ENCODE assay signal across 1 cellular context in genomic region chr1:1387098-1388077, GRCh38.
TF ChIP-seq lines count a peak whose summit lies in the region.

No MANE protein-coding gene starts in this region.

TF ChIP-seq in GM12878, 131 proteins besides CTCF, POLR2A, EP300 and RAD21:
- TF ChIP-seq POLR2AphosphoS2 (IDR thresholded peaks at IDR 0.05; ENCODE audit: low read depth, low read length) (no peak; the same call in 1 of the 2 replicates), NR2F1 (conservative IDR thresholded peaks at IDR 0.05) (peak; percentile 67), NR2C1 (IDR thresholded peaks at IDR 0.05) (peak; percentile 59), POLR2AphosphoS5 (IDR thresholded peaks at IDR 0.05; ENCODE audit: low read length) (peak; percentile 22; the same call in 1 of the 2 replicates), BCL3 (IDR thresholded peaks at IDR 0.05; ENCODE audit: borderline replicate concordance, insufficient read depth, low read depth, low read length, poor library complexity, severe bottlenecking) (peak; percentile 32)
